Comparison of ENCODE assay signal across 9 cellular contexts in the genomic region with DNA sequence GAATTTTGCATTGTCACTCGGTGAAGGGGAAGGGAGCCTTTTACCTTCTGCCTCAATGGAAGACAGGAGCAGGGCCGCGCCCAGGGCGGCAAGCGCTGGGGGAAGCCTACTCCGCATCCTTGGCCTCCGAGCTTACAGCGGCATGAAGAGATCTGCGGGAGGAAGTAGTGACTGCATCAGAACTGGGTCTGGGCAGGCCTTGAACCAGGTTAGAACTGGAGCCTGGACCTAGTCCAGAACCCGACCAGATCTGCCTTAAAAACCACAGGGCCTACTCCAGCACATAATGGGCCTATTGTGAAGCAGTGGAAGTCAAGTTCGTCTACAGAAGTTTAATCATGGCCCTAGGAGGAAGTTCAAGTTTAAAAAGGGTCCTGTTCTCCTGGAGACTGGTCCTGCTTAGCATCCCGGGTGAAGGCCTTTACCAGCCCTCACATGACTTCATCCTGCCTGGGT. TPM values are rescaled to one million over a fixed set of nuclear protein-coding genes. Genes with fewer than 3 reads are reported as not detected.
DNase-seq lines count a peak whose midpoint lies in the region; ATAC-seq and TF ChIP-seq lines count a peak whose summit lies in the region.
"Had no signal": no experiment of that assay in that cellular context is flagged by ENCODE, and none has a peak within 500 bp of the region (broad histone marks: within the 10 kb centered on the region; RNA-seq: fewer than 3 reads in every experiment).

No MANE protein-coding gene starts in this region.

- ATAC-seq in GM23338 (peak; percentile 4; the same call in 2 of the 3 replicates), GM21360 (IDR thresholded peaks at IDR 0.05; ENCODE audit: unreplicated experiment) (no peak)

- H3K4me3 Mint-ChIP-seq in GM23338 (peak overlapping the region; percentile 86), immature natural killer cell (peak overlapping the region in 1 of 5 donors; percentile 20)

- DNase-seq in GM23338 (ENCODE audit: low spot score) (peak; percentile 43), astrocyte of the cerebellum (ENCODE audit: low read depth) (no peak), SHP77 (lab: John Stamatoyannopoulos, UW) (no peak), immature natural killer cell (no peak), MV-4-11 (lab: John Stamatoyannopoulos, UW) (no peak)

- H3K27ac ChIP-seq in GM23338 (ENCODE audit: low read depth) = no peak overlapping the region
- H3K27ac ChIP-seq in skeletal muscle tissue (ENCODE audit: low read depth, low read length) = peak overlapping the region; percentile 38

- H3K27me3 ChIP-seq in GM23338 (ENCODE audit: insufficient read depth) (peaks cover 82% of the 10 kb centered on the region), iPS-15b (ENCODE audit: control insufficient read depth, insufficient read depth, low read length) (peaks cover 74% of the 10 kb centered on the region), skeletal muscle tissue (ENCODE audit: control insufficient read depth in 3 of 3, insufficient read depth in 3 of 3, low read length in 3 of 3) (peaks cover 30 to 50% (median 49%) of the 10 kb centered on the region in 3 donors)

- in situ Hi-C loops in astrocyte of the cerebellum (cut with HindIII; ENCODE audit: low sequenced_read_pairs) = loop anchor here (25.0 kb wide), 3 partner anchors 790 to 1240 kb away; no protein-coding TSS in a partner anchor

- H3K4me3 ChIP-seq in GM23338 (peak overlapping the region; percentile 76), astrocyte of the cerebellum (ENCODE audit: low read depth, low read length) (peak overlapping the region; percentile 90), iPS-15b (ENCODE audit: low read depth, low read length) (peak overlapping the region; percentile 64), skeletal muscle tissue (ENCODE audit: low read length in 3 of 3) (peak overlapping the region in 2 of 3 donors; percentile 49 to 56)

- TF ChIP-seq CTCF in GM23338 (conservative IDR thresholded peaks at IDR 0.05; ENCODE audit: low read depth in 2 of 2) = no peak
- TF ChIP-seq CTCF in astrocyte of the cerebellum (IDR thresholded peaks at IDR 0.05; ENCODE audit: low read depth, low read length, missing control alignments) = no peak

- H3K79me2 ChIP-seq in GM23338 (replicated peaks; ENCODE audit: insufficient read depth) = no peaks in the 10 kb centered on the region

- peak overlapping the region; percentile 96 for H3K4me2 ChIP-seq in GM23338

- H2AFZ ChIP-seq in GM23338 = peak overlapping the region; percentile 98

- no peaks in the 10 kb centered on the region for H3K36me3 Mint-ChIP-seq in GM23338 (ENCODE audit: low read depth)
- H3K36me3 Mint-ChIP-seq in immature natural killer cell = no peaks in the 10 kb centered on the region

- no peaks in the 10 kb centered on the region for H3K9me2 ChIP-seq in GM23338 (ENCODE audit: insufficient read depth)

- H4K20me1 ChIP-seq in GM23338 (replicated peaks; ENCODE audit: insufficient read depth) = no peaks in the 10 kb centered on the region; the same call in 1 of the 2 replicates

- H3K9ac ChIP-seq in iPS-15b (ENCODE audit: low read depth, low read length) (no peak overlapping the region), skeletal muscle tissue (ENCODE audit: low read depth in 1 of 3, low read length in 3 of 3) (no peak overlapping the region)

- H3K4me1 Mint-ChIP-seq in GM23338 (peaks cover 23% of the 10 kb centered on the region; the same call in 2 of the 3 replicates), immature natural killer cell (peaks cover 27 to 30% of the 10 kb centered on the region in 2 donors)

- no peaks in the 10 kb centered on the region for H3K9me3 ChIP-seq in iPS-15b (ENCODE audit: control insufficient read depth, insufficient read depth, low read length)
- no peaks in the 10 kb centered on the region for H3K9me3 ChIP-seq in skeletal muscle tissue (ENCODE audit: control insufficient read depth in 3 of 3, low read length in 3 of 3)

- H3K4me1 ChIP-seq in GM23338 (ENCODE audit: insufficient read depth) (peaks cover 24% of the 10 kb centered on the region), iPS-15b (ENCODE audit: control insufficient read depth, insufficient read depth, low read length) (peaks cover 7% of the 10 kb centered on the region), skeletal muscle tissue (ENCODE audit: control insufficient read depth in 3 of 3, insufficient read depth in 3 of 3, low read length in 3 of 3) (peaks cover 23 to 37% (median 28%) of the 10 kb centered on the region in 3 donors)

- H3K27me3 Mint-ChIP-seq in GM23338 (ENCODE audit: insufficient read depth, low read depth, poor library complexity) (peaks cover 66% of the 10 kb centered on the region), immature natural killer cell (ENCODE audit: low read depth in 3 of 3) (peaks cover 33 to 38% (median 36%) of the 10 kb centered on the region in 3 donors)

- H3K27ac Mint-ChIP-seq in GM23338 = no peak overlapping the region
- no peak overlapping the region for H3K27ac Mint-ChIP-seq in immature natural killer cell

- H3K9me3 Mint-ChIP-seq in GM23338 (no peaks in the 10 kb centered on the region; the same call in 2 of the 3 replicates), immature natural killer cell (peaks cover 0 to 3% (median 0%) of the 10 kb centered on the region in 6 donors)

- H3F3A ChIP-seq in GM23338 (replicated peaks; ENCODE audit: low read depth) = no peaks in the 10 kb centered on the region

- H3K36me3 ChIP-seq in GM23338 (ENCODE audit: insufficient read depth) = no peaks in the 10 kb centered on the region
- no peaks in the 10 kb centered on the region for H3K36me3 ChIP-seq in iPS-15b (ENCODE audit: control insufficient read depth, insufficient read depth, low read length)
- no peaks in the 10 kb centered on the region for H3K36me3 ChIP-seq in skeletal muscle tissue (ENCODE audit: control insufficient read depth in 3 of 3, insufficient read depth in 3 of 3, low read length in 3 of 3)

TF ChIP-seq in GM23338, 12 proteins besides CTCF, POLR2A, EP300 and RAD21:
- TF ChIP-seq EZH2phosphoT487 (IDR thresholded peaks at IDR 0.05; ENCODE audit: unreplicated experiment) (no peak), EZH2 (IDR thresholded peaks at IDR 0.05; ENCODE audit: low read depth, unreplicated experiment) (peak; percentile 74), JUNB (IDR thresholded peaks at IDR 0.05; ENCODE audit: unreplicated experiment) (no peak)

RNA-seq across cellular contexts. Expression of a gene that starts 3.1 kb away (rescaled TPM):
- 4.0 and 6.3 TPM in 2 replicates for total RNA-seq in GM23338 (2014; rRNA removed; shearing (Covaris generic))
- polyA plus RNA-seq in GM23338 (2016; fragmentation: Nextera tagmentation; extraction: Ambion mirVana) (0.39 and 1.2 TPM in 2 replicates), immature natural killer cell (not detected)
- total RNA-seq in skeletal muscle tissue = 474 TPM
- total RNA-seq: activated CD8-positive, alpha-beta memory T cell treated with anti-CD3 and anti-CD28 coated beads for 36 hours had no signal

RNA-seq across cellular contexts. Expression of a gene that starts 40.9 kb away (rescaled TPM):
- total RNA-seq in GM23338 (2014; rRNA removed; shearing (Covaris generic)) = 93.7 and 109 TPM in 2 replicates
- polyA plus RNA-seq in GM23338 (2016; fragmentation: Nextera tagmentation; extraction: Ambion mirVana) (963 and 996 TPM in 2 replicates), immature natural killer cell (1,000 to 10,000 TPM in 1 of 3 donors, 100 to 1,000 TPM in 2; 732 to 1,349 (median 964) TPM)
- total RNA-seq in skeletal muscle tissue = 280 TPM

Comparison
In these comparisons a context has a peak if more than half of its experiments do, and no peak if none do; other contexts are left out.
1. RNA of a gene that starts 3.1 kb away (total RNA-seq): 474 TPM in skeletal muscle tissue (single experiment); 4.0 to 6.3 TPM in GM23338; every median in the first group is over 10 times any median in the second.
2. Peak in every context shown above with its lines, with median percentiles within 50 percentile points of each other: H3K4me3 ChIP-seq.